ENCODE assay signal across 1 cellular context in the genomic region with DNA sequence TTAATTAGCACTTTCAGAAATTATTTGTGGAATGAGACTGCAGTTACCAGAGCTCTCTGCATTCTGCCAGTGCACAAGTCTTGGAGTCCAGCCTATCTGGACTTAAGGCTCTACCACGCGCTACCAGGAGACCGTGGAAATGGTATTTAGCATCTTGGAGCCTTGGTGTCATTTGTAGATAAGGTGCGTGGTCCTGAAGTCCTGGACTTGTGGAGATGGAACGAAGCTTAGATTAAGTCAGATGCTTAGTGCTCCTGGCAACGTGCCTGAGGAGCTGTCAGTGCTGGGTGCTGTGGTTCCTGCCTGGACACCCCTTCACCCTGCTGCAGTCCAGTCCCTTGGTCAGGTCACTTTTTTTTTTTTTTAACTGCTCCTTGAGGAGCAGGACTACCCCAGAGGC.
A peak's percentile ranks its signal among the peaks of the same experiment; 100 is the strongest.
TF ChIP-seq lines count a peak whose summit lies in the region.

No MANE protein-coding gene starts in this region.

TF ChIP-seq in K562, 482 proteins besides CTCF, POLR2A, EP300 and RAD21 (continued from another document and continues in another):
- TF ChIP-seq, protein P1, sequence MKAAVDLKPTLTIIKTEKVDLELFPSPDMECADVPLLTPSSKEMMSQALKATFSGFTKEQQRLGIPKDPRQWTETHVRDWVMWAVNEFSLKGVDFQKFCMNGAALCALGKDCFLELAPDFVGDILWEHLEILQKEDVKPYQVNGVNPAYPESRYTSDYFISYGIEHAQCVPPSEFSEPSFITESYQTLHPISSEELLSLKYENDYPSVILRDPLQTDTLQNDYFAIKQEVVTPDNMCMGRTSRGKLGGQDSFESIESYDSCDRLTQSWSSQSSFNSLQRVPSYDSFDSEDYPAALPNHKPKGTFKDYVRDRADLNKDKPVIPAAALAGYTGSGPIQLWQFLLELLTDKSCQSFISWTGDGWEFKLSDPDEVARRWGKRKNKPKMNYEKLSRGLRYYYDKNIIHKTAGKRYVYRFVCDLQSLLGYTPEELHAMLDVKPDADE (conservative IDR thresholded peaks at IDR 0.05; ENCODE audit: control insufficient read depth, low read depth, low read length): 0 out of 2 replicates have a peak, but pooled peaks have one; percentile 29
- no peak for TF ChIP-seq ILF3 (IDR thresholded peaks at IDR 0.05; ENCODE audit: borderline replicate concordance)
- TF ChIP-seq GABPB2 (CRISPR knock-in tag; conservative IDR thresholded peaks at IDR 0.05): no peak
- no peak for TF ChIP-seq DIDO1 (tag; IDR thresholded peaks at IDR 0.05; ENCODE audit: low read depth)
- TF ChIP-seq RB1 (IDR thresholded peaks at IDR 0.05; ENCODE audit: low read depth): no peak
- TF ChIP-seq DPF2 (IDR thresholded peaks at IDR 0.05): peak; percentile 92
- peak; percentile 46 for TF ChIP-seq ATF7 (IDR thresholded peaks at IDR 0.05)
- TF ChIP-seq, protein P2, sequence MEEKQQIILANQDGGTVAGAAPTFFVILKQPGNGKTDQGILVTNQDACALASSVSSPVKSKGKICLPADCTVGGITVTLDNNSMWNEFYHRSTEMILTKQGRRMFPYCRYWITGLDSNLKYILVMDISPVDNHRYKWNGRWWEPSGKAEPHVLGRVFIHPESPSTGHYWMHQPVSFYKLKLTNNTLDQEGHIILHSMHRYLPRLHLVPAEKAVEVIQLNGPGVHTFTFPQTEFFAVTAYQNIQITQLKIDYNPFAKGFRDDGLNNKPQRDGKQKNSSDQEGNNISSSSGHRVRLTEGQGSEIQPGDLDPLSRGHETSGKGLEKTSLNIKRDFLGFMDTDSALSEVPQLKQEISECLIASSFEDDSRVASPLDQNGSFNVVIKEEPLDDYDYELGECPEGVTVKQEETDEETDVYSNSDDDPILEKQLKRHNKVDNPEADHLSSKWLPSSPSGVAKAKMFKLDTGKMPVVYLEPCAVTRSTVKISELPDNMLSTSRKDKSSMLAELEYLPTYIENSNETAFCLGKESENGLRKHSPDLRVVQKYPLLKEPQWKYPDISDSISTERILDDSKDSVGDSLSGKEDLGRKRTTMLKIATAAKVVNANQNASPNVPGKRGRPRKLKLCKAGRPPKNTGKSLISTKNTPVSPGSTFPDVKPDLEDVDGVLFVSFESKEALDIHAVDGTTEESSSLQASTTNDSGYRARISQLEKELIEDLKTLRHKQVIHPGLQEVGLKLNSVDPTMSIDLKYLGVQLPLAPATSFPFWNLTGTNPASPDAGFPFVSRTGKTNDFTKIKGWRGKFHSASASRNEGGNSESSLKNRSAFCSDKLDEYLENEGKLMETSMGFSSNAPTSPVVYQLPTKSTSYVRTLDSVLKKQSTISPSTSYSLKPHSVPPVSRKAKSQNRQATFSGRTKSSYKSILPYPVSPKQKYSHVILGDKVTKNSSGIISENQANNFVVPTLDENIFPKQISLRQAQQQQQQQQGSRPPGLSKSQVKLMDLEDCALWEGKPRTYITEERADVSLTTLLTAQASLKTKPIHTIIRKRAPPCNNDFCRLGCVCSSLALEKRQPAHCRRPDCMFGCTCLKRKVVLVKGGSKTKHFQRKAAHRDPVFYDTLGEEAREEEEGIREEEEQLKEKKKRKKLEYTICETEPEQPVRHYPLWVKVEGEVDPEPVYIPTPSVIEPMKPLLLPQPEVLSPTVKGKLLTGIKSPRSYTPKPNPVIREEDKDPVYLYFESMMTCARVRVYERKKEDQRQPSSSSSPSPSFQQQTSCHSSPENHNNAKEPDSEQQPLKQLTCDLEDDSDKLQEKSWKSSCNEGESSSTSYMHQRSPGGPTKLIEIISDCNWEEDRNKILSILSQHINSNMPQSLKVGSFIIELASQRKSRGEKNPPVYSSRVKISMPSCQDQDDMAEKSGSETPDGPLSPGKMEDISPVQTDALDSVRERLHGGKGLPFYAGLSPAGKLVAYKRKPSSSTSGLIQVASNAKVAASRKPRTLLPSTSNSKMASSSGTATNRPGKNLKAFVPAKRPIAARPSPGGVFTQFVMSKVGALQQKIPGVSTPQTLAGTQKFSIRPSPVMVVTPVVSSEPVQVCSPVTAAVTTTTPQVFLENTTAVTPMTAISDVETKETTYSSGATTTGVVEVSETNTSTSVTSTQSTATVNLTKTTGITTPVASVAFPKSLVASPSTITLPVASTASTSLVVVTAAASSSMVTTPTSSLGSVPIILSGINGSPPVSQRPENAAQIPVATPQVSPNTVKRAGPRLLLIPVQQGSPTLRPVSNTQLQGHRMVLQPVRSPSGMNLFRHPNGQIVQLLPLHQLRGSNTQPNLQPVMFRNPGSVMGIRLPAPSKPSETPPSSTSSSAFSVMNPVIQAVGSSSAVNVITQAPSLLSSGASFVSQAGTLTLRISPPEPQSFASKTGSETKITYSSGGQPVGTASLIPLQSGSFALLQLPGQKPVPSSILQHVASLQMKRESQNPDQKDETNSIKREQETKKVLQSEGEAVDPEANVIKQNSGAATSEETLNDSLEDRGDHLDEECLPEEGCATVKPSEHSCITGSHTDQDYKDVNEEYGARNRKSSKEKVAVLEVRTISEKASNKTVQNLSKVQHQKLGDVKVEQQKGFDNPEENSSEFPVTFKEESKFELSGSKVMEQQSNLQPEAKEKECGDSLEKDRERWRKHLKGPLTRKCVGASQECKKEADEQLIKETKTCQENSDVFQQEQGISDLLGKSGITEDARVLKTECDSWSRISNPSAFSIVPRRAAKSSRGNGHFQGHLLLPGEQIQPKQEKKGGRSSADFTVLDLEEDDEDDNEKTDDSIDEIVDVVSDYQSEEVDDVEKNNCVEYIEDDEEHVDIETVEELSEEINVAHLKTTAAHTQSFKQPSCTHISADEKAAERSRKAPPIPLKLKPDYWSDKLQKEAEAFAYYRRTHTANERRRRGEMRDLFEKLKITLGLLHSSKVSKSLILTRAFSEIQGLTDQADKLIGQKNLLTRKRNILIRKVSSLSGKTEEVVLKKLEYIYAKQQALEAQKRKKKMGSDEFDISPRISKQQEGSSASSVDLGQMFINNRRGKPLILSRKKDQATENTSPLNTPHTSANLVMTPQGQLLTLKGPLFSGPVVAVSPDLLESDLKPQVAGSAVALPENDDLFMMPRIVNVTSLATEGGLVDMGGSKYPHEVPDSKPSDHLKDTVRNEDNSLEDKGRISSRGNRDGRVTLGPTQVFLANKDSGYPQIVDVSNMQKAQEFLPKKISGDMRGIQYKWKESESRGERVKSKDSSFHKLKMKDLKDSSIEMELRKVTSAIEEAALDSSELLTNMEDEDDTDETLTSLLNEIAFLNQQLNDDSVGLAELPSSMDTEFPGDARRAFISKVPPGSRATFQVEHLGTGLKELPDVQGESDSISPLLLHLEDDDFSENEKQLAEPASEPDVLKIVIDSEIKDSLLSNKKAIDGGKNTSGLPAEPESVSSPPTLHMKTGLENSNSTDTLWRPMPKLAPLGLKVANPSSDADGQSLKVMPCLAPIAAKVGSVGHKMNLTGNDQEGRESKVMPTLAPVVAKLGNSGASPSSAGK (IDR thresholded peaks at IDR 0.05): peak; percentile 18
- TF ChIP-seq, protein P3, sequence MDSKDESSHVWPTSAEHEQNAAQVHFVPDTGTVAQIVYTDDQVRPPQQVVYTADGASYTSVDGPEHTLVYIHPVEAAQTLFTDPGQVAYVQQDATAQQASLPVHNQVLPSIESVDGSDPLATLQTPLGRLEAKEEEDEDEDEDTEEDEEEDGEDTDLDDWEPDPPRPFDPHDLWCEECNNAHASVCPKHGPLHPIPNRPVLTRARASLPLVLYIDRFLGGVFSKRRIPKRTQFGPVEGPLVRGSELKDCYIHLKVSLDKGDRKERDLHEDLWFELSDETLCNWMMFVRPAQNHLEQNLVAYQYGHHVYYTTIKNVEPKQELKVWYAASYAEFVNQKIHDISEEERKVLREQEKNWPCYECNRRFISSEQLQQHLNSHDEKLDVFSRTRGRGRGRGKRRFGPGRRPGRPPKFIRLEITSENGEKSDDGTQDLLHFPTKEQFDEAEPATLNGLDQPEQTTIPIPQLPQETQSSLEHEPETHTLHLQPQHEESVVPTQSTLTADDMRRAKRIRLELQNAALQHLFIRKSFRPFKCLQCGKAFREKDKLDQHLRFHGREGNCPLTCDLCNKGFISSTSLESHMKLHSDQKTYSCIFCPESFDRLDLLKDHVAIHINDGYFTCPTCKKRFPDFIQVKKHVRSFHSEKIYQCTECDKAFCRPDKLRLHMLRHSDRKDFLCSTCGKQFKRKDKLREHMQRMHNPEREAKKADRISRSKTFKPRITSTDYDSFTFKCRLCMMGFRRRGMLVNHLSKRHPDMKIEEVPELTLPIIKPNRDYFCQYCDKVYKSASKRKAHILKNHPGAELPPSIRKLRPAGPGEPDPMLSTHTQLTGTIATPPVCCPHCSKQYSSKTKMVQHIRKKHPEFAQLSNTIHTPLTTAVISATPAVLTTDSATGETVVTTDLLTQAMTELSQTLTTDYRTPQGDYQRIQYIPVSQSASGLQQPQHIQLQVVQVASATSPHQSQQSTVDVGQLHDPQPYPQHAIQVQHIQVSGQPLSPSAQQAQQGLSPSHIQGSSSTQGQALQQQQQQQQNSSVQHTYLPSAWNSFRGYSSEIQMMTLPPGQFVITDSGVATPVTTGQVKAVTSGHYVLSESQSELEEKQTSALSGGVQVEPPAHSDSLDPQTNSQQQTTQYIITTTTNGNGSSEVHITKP (IDR thresholded peaks at IDR 0.05; ENCODE audit: partially characterized antibody): peak; percentile 95
- TF ChIP-seq MCM2 (IDR thresholded peaks at IDR 0.05; ENCODE audit: low read depth): no peak
- TF ChIP-seq FOXK2 (conservative IDR thresholded peaks at IDR 0.05 in 1 of 2, IDR thresholded peaks at IDR 0.05 in 1 of 2; ENCODE audit: low read depth in 2 of 2): peak in 1 of 2 experiments; percentile 58; a peak in 1 of 4 replicates
- TF ChIP-seq, protein P4, sequence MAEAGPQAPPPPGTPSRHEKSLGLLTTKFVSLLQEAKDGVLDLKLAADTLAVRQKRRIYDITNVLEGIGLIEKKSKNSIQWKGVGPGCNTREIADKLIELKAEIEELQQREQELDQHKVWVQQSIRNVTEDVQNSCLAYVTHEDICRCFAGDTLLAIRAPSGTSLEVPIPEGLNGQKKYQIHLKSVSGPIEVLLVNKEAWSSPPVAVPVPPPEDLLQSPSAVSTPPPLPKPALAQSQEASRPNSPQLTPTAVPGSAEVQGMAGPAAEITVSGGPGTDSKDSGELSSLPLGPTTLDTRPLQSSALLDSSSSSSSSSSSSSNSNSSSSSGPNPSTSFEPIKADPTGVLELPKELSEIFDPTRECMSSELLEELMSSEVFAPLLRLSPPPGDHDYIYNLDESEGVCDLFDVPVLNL (CRISPR knock-in tag; IDR thresholded peaks at IDR 0.05; ENCODE audit: low read depth): no peak
- TF ChIP-seq, protein P5, sequence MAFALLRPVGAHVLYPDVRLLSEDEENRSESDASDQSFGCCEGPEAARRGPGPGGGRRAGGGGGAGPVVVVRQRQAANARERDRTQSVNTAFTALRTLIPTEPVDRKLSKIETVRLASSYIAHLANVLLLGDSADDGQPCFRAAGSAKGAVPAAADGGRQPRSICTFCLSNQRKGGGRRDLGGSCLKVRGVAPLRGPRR (CRISPR knock-in tag; IDR thresholded peaks at IDR 0.05): no peak
- TF ChIP-seq ZNF239 (CRISPR knock-in tag; IDR thresholded peaks at IDR 0.05): no peak
- TF ChIP-seq, protein P6, sequence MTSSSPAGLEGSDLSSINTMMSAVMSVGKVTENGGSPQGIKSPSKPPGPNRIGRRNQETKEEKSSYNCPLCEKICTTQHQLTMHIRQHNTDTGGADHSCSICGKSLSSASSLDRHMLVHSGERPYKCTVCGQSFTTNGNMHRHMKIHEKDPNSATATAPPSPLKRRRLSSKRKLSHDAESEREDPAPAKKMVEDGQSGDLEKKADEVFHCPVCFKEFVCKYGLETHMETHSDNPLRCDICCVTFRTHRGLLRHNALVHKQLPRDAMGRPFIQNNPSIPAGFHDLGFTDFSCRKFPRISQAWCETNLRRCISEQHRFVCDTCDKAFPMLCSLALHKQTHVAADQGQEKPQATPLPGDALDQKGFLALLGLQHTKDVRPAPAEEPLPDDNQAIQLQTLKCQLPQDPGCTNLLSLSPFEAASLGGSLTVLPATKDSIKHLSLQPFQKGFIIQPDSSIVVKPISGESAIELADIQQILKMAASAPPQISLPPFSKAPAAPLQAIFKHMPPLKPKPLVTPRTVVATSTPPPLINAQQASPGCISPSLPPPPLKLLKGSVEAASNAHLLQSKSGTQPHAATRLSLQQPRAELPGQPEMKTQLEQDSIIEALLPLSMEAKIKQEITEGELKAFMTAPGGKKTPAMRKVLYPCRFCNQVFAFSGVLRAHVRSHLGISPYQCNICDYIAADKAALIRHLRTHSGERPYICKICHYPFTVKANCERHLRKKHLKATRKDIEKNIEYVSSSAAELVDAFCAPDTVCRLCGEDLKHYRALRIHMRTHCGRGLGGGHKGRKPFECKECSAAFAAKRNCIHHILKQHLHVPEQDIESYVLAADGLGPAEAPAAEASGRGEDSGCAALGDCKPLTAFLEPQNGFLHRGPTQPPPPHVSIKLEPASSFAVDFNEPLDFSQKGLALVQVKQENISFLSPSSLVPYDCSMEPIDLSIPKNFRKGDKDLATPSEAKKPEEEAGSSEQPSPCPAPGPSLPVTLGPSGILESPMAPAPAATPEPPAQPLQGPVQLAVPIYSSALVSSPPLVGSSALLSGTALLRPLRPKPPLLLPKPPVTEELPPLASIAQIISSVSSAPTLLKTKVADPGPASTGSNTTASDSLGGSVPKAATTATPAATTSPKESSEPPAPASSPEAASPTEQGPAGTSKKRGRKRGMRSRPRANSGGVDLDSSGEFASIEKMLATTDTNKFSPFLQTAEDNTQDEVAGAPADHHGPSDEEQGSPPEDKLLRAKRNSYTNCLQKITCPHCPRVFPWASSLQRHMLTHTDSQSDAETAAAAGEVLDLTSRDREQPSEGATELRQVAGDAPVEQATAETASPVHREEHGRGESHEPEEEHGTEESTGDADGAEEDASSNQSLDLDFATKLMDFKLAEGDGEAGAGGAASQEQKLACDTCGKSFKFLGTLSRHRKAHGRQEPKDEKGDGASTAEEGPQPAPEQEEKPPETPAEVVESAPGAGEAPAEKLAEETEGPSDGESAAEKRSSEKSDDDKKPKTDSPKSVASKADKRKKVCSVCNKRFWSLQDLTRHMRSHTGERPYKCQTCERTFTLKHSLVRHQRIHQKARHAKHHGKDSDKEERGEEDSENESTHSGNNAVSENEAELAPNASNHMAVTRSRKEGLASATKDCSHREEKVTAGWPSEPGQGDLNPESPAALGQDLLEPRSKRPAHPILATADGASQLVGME (CRISPR knock-in tag; IDR thresholded peaks at IDR 0.05): 0 out of 2 replicates have a peak, but pooled peaks have one; percentile 45
- TF ChIP-seq CBFA2T3 (IDR thresholded peaks at IDR 0.05): peak; percentile 97
- TF ChIP-seq, protein P7, sequence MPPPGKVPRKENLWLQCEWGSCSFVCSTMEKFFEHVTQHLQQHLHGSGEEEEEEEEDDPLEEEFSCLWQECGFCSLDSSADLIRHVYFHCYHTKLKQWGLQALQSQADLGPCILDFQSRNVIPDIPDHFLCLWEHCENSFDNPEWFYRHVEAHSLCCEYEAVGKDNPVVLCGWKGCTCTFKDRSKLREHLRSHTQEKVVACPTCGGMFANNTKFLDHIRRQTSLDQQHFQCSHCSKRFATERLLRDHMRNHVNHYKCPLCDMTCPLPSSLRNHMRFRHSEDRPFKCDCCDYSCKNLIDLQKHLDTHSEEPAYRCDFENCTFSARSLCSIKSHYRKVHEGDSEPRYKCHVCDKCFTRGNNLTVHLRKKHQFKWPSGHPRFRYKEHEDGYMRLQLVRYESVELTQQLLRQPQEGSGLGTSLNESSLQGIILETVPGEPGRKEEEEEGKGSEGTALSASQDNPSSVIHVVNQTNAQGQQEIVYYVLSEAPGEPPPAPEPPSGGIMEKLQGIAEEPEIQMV (tag; conservative IDR thresholded peaks at IDR 0.05; ENCODE audit: low read depth): no peak
- TF ChIP-seq, protein P8, sequence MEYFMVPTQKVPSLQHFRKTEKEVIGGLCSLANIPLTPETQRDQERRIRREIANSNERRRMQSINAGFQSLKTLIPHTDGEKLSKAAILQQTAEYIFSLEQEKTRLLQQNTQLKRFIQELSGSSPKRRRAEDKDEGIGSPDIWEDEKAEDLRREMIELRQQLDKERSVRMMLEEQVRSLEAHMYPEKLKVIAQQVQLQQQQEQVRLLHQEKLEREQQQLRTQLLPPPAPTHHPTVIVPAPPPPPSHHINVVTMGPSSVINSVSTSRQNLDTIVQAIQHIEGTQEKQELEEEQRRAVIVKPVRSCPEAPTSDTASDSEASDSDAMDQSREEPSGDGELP (CRISPR knock-in tag; IDR thresholded peaks at IDR 0.05; ENCODE audit: borderline replicate concordance): peak; percentile 45; the same call in 1 of the 2 replicates
- peak; percentile 90 for TF ChIP-seq TCF3 (CRISPR knock-in tag; IDR thresholded peaks at IDR 0.05)
- peak; percentile 82 for TF ChIP-seq MTA2 (IDR thresholded peaks at IDR 0.05; ENCODE audit: low read depth)
